8 cellular contexts compared by ENCODE assay signal in genomic region chr2:130390460-130391057, GRCh38. TPM values are rescaled to one million over a fixed set of nuclear protein-coding genes. Genes with fewer than 3 reads are reported as not detected.
DNase-seq lines count a peak whose midpoint lies in the region; ATAC-seq, FAIRE-seq and TF ChIP-seq lines count a peak whose summit lies in the region.

No MANE protein-coding gene starts in this region.

- FAIRE-seq in A549 (lab: Jason Lieb, UNC), result no peak
- no peak for FAIRE-seq in GM12878 (lab: Jason Lieb, UNC)

- 81% methylated on average over 8 of the region's 16 CpGs for WGBS in A549 (ENCODE audit: missing lambda C conversion rate)
- under 1% methylated on average over 14 of the region's 16 CpGs for WGBS in GM12878 (ENCODE audit: insufficient coverage, insufficient replicate concordance, low lambda C conversion rate, missing lambda C conversion rate)

- TF ChIP-seq RAD21 in A549 (conservative IDR thresholded peaks at IDR 0.05 in 1 of 2, IDR thresholded peaks at IDR 0.05 in 1 of 2), result no peak
- no peak for TF ChIP-seq RAD21 in GM12878 (IDR thresholded peaks at IDR 0.05; ENCODE audit: insufficient read depth, low read depth, low read length)

- in situ Hi-C loops in GM12878 (cut with MboI), result no loop called here

- H3K9me3 ChIP-seq in A549 (no peaks in the 10 kb centered on the region), GM12878 (replicated peaks; ENCODE audit: control insufficient read depth, insufficient read depth, low read length) (no peaks in the 10 kb centered on the region)

- intact Hi-C loops in GM12878 (cut with micrococcal nuclease; ENCODE audit: unreplicated experiment), result loop anchor here (2.0 kb wide), 1 partner anchor 18 kb away; no protein-coding TSS in a partner anchor

- POLR2A ChIA-PET in A549 (lab: Yijun Ruan, JAX), result interaction anchor here (0.7 to 1.1 kb wide), 2 partner anchors 17 to 48 kb away, joined by 3 read pairs; partner anchors contain the start of gene IMP4
- POLR2A ChIA-PET in GM12878 (lab: Charles Lee), result interaction anchor here (0.7 to 2.0 kb wide), 7 partner anchors 9 to 48 kb away, joined by 3 to 9 read pairs (median 3); partner anchors contain the start of gene IMP4

- H4K20me1 ChIP-seq in GM12878 (ENCODE audit: control insufficient read depth, insufficient read depth), result no peaks in the 10 kb centered on the region

- ATAC-seq in A549, result peak; percentile 15; a peak in 4 of 6 replicates
- peak; percentile 36 for ATAC-seq in GM19035 (IDR thresholded peaks at IDR 0.05; ENCODE audit: unreplicated experiment)
- ATAC-seq in GM12878, result peak; percentile 23
- ATAC-seq in left lobe of liver, result peak; percentile 9

- H3K36me3 ChIP-seq in GM12878 (ENCODE audit: control insufficient read depth in 2 of 2, insufficient read depth in 2 of 2, low read length in 1 of 2), result no peaks in the 10 kb centered on the region

- TF ChIP-seq EP300 in A549 (IDR thresholded peaks at IDR 0.05) (no peak), GM12878 (IDR thresholded peaks at IDR 0.05; ENCODE audit: borderline replicate concordance in 1 of 2, control insufficient read depth in 1 of 2, low read depth in 2 of 2, low read length in 2 of 2) (no peak)

- no peak for TF ChIP-seq CTCF in A549 (IDR thresholded peaks at IDR 0.05)
- no peak for TF ChIP-seq CTCF in HL-60 (IDR thresholded peaks at IDR 0.05; ENCODE audit: insufficient read depth, low read length)
- TF ChIP-seq CTCF in GM12878 (IDR thresholded peaks at IDR 0.05 in 2 of 3, conservative IDR thresholded peaks at IDR 0.05 in 1 of 3; ENCODE audit: control insufficient read depth in 2 of 3, extremely low read depth in 1 of 3, insufficient read depth in 1 of 3, low read depth in 3 of 3, low read length in 3 of 3), result no peak

- DNase-seq in A549 (ENCODE audit: low read depth in 1 of 2, low spot score in 1 of 2), result no peak
- peak in 1 of 2 experiments; percentile 43 for DNase-seq in HL-60 (ENCODE audit: low read depth in 1 of 2, low spot score in 1 of 2)
- DNase-seq in GM12878 (ENCODE audit: low read depth, low spot score), result no peak
- DNase-seq in left lobe of liver (ENCODE audit: low spot score), result no peak
- DNase-seq in superior temporal gyrus (ENCODE audit: extremely low spot score), result peak; percentile 22
- DNase-seq in iPS-NIHi7 (ENCODE audit: extremely low spot score), result no peak
- no peak for DNase-seq in kidney glomerular epithelial cell (lab: John Stamatoyannopoulos, UW)

- no TSS peak for BruUV-seq in GM12878 (replicated peaks; lab: Mats Ljungman, UMichigan)

- SMC1A ChIA-PET in GM12878 (lab: Charles Lee; ENCODE audit: uncharacterized antibody, unreplicated experiment), result interaction anchor here (1.3 to 4.3 kb wide), 4 partner anchors 13 to 48 kb away, joined by 4 to 25 read pairs (median 10); partner anchors contain the start of gene IMP4

- H3K4me1 ChIP-seq in A549, result peaks cover 16% of the 10 kb centered on the region
- H3K4me1 ChIP-seq in GM12878 (ENCODE audit: control insufficient read depth, insufficient read depth, low read length), result peaks cover 45% of the 10 kb centered on the region

- H3K27ac ChIP-seq in A549, result peak overlapping the region in 1 of 2 experiments; percentile 92; a peak in 3 of 6 replicates
- H3K27ac ChIP-seq in HL-60 (replicated peaks), result peak overlapping the region; percentile 55
- H3K27ac ChIP-seq in GM12878 (ENCODE audit: control insufficient read depth, insufficient read depth), result peak overlapping the region; percentile 64

- RAD21 ChIA-PET in GM12878 (lab: Charles Lee; ENCODE audit: unreplicated experiment), result interaction anchor here (2.0 kb wide), 1 partner anchor 17 kb away, joined by 6 read pairs; no protein-coding TSS in a partner anchor

- peak overlapping the region; percentile 56 for H3K4me3 ChIP-seq in A549
- peak overlapping the region; percentile 65 for H3K4me3 ChIP-seq in HL-60 (replicated peaks; ENCODE audit: insufficient read depth, low read length)
- H3K4me3 ChIP-seq in GM12878, result peak overlapping the region; percentile 79; the same call in 1 of the 2 replicates

- H3K27me3 ChIP-seq in HL-60 (ENCODE audit: insufficient read depth, poor library complexity, severe bottlenecking) (no peaks in the 10 kb centered on the region), GM12878 (replicated peaks in 1 of 2; ENCODE audit: control insufficient read depth in 2 of 2, insufficient read depth in 2 of 2, low read length in 1 of 2) (no peaks in the 10 kb centered on the region)

- peak overlapping the region; percentile 73 for H3K9ac ChIP-seq in GM12878 (ENCODE audit: control insufficient read depth, insufficient read depth, low read length)

- no peaks in the 10 kb centered on the region for H3K79me2 ChIP-seq in GM12878 (ENCODE audit: control insufficient read depth, insufficient read depth, low read length)

- CTCF ChIA-PET in A549 (lab: Yijun Ruan, JAX), result interaction anchor here (1.6 to 4.9 kb wide), 2 partner anchors 17 to 58 kb away, joined by 3 to 35 read pairs; no protein-coding TSS in a partner anchor
- CTCF ChIA-PET in GM12878 (lab: Yijun Ruan, JAX), result interaction anchor here (1.3 to 2.8 kb wide), 3 partner anchors 13 to 58 kb away, joined by 4 to 13 read pairs (median 10); no protein-coding TSS in a partner anchor

- peak overlapping the region; percentile 90 for H2AFZ ChIP-seq in GM12878 (ENCODE audit: control insufficient read depth, low read depth, low read length)

- TF ChIP-seq POLR2A in A549 (IDR thresholded peaks at IDR 0.05; ENCODE audit: low read length), result no peak
- 0 out of 2 replicates have a peak, but pooled peaks have one; percentile 3 for TF ChIP-seq POLR2A in GM12878 (IDR thresholded peaks at IDR 0.05; ENCODE audit: low read depth, low read length)

- peak overlapping the region; percentile 78 for H3K4me2 ChIP-seq in A549
- peak overlapping the region; percentile 96 for H3K4me2 ChIP-seq in GM12878 (ENCODE audit: control insufficient read depth, insufficient read depth)

TF ChIP-seq in A549, 52 proteins besides CTCF, POLR2A, EP300 and RAD21 (continues in another document):
- no peak for TF ChIP-seq JUNB (IDR thresholded peaks at IDR 0.05)
- TF ChIP-seq CHD4 (IDR thresholded peaks at IDR 0.05; ENCODE audit: borderline replicate concordance), result no peak
- TF ChIP-seq RARB (CRISPR knock-in tag; IDR thresholded peaks at IDR 0.05), result no peak
- no peak for TF ChIP-seq TFCP2L1 (CRISPR knock-in tag; IDR thresholded peaks at IDR 0.05)
- no peak for TF ChIP-seq POLR2AphosphoS2 (conservative IDR thresholded peaks at IDR 0.05; ENCODE audit: low read length)

TF ChIP-seq in GM12878, 131 proteins besides CTCF, POLR2A, EP300 and RAD21 (continues in another document):
- TF ChIP-seq CHD1 (IDR thresholded peaks at IDR 0.05; ENCODE audit: low read depth, low read length) (no peak), HDGF (IDR thresholded peaks at IDR 0.05) (0 out of 2 replicates have a peak, but pooled peaks have one; percentile 23)

RNA-seq across cellular contexts. Expression of gene PTPN18, which starts 34.7 kb away (rescaled TPM):
- polyA plus RNA-seq in A549 (2011; rRNA removed) (20.4 and 23.7 TPM in 2 replicates), A549 (2017; fragmentation: RNase III; extraction: RNeasy Plus Mini Kit Qiagen cat#74134 plus additional on column Dnase treatment) (19.6 to 23.1 TPM (median 20.5 TPM) in 3 replicates), GM12878 (2011; rRNA removed) (29.3 and 47.0 TPM in 2 replicates), GM12878 (2014; fragmentation: Illumina TruSeq; extraction: Trizol) (89.9 and 99.8 TPM in 2 replicates), GM12878 (2014; fragmentation: Nextera tagmentation; extraction: Ambion mirVana) (10 to 100 TPM; 14.8 to 17.5 TPM), GM12878 (2014; rRNA removed) (58.4 and 58.8 TPM in 2 replicates), GM12878 (2016; fragmentation: Nextera tagmentation; extraction: Ambion mirVana) (10 to 100 TPM; 43.7 to 45.6 TPM)
- 25.9 and 31.9 TPM in 2 replicates for polyA plus RNA-seq in A549 (2012; cell fraction: cytosol; rRNA removed)
- 106 and 111 TPM in 2 replicates for polyA plus RNA-seq in A549 (2012; cell fraction: nucleus; rRNA removed)
- polyA minus RNA-seq in A549 (2011; rRNA and poly(A)+ RNA removed), result 38.5 and 41.2 TPM in 2 replicates
- total RNA-seq in GM12878 (2013; cell fraction: nucleolus; rRNA removed), result 33.3 and 40.8 TPM in 2 replicates
- total RNA-seq in GM12878 (2014; rRNA removed) (31.4 and 36.9 TPM in 2 replicates), GM12878 (2014; rRNA removed; fragmentation: Illumina TruSeq; extraction: Trizol) (38.5 and 39.8 TPM in 2 replicates), GM12878 (2021) (41.9 and 43.1 TPM in 2 replicates), left lobe of liver (45.6 TPM)
- 26.0 TPM for polyA plus RNA-seq in GM12878 (2011; ENCODE audit: low read depth)
- polyA plus RNA-seq in GM12878 (2011; cell fraction: cytosol; rRNA removed), result 50.1 and 55.8 TPM in 2 replicates
- polyA plus RNA-seq in GM12878 (2011; cell fraction: nucleus; rRNA removed), result 44.1 and 45.8 TPM in 2 replicates
- 37.9 and 44.0 TPM in 2 replicates for polyA plus RNA-seq in GM12878 (2012)
- 22.4 and 27.1 TPM in 2 replicates for polyA minus RNA-seq in GM12878 (2011; rRNA and poly(A)+ RNA removed)
- 13.2 and 13.4 TPM in 2 replicates for polyA minus RNA-seq in GM12878 (2011; cell fraction: cytosol; rRNA and poly(A)+ RNA removed)
- polyA minus RNA-seq in GM12878 (2011; cell fraction: nucleus; rRNA and poly(A)+ RNA removed), result 17.3 and 30.1 TPM in 2 replicates

RNA-seq across cellular contexts. Expression of gene IMP4, which starts 47.9 kb away (rescaled TPM):
- 113 and 118 TPM in 2 replicates for polyA plus RNA-seq in A549 (2011; rRNA removed)
- polyA plus RNA-seq in A549 (2012; cell fraction: cytosol; rRNA removed), result 471 and 473 TPM in 2 replicates
- 569 and 687 TPM in 2 replicates for polyA plus RNA-seq in A549 (2012; cell fraction: nucleus; rRNA removed)
- polyA plus RNA-seq in A549 (2017; fragmentation: RNase III; extraction: RNeasy Plus Mini Kit Qiagen cat#74134 plus additional on column Dnase treatment), result 149 to 178 TPM (median 159 TPM) in 3 replicates
- polyA minus RNA-seq in A549 (2011; rRNA and poly(A)+ RNA removed), result 143 and 144 TPM in 2 replicates
- 66.8 and 77.9 TPM in 2 replicates for total RNA-seq in GM12878 (2013; cell fraction: nucleolus; rRNA removed)
- total RNA-seq in GM12878 (2014; rRNA removed), result 181 and 209 TPM in 2 replicates
- total RNA-seq in GM12878 (2014; rRNA removed; fragmentation: Illumina TruSeq; extraction: Trizol), result 74.9 and 85.3 TPM in 2 replicates
- 166 and 171 TPM in 2 replicates for total RNA-seq in GM12878 (2021)
- 61.6 TPM for polyA plus RNA-seq in GM12878 (2011; ENCODE audit: low read depth)
- polyA plus RNA-seq in GM12878 (2011; rRNA removed), result 78.0 and 162 TPM in 2 replicates
- 306 and 444 TPM in 2 replicates for polyA plus RNA-seq in GM12878 (2011; cell fraction: cytosol; rRNA removed)
- polyA plus RNA-seq in GM12878 (2011; cell fraction: nucleus; rRNA removed), result 402 and 407 TPM in 2 replicates
- 134 and 142 TPM in 2 replicates for polyA plus RNA-seq in GM12878 (2012)
- polyA plus RNA-seq in GM12878 (2014; fragmentation: Illumina TruSeq; extraction: Trizol), result 43.2 and 70.5 TPM in 2 replicates
- 100 to 1,000 TPM in 1 of 2 experiments, 10 to 100 TPM in 1; 41.4 to 100 TPM for polyA plus RNA-seq in GM12878 (2014; fragmentation: Nextera tagmentation; extraction: Ambion mirVana)
- polyA plus RNA-seq in GM12878 (2014; rRNA removed), result 242 and 273 TPM in 2 replicates
- 100 to 1,000 TPM; 183 to 206 TPM for polyA plus RNA-seq in GM12878 (2016; fragmentation: Nextera tagmentation; extraction: Ambion mirVana)
- polyA minus RNA-seq in GM12878 (2011; rRNA and poly(A)+ RNA removed), result 132 and 174 TPM in 2 replicates
- polyA minus RNA-seq in GM12878 (2011; cell fraction: cytosol; rRNA and poly(A)+ RNA removed), result 64.4 and 65.1 TPM in 2 replicates
- polyA minus RNA-seq in GM12878 (2011; cell fraction: nucleus; rRNA and poly(A)+ RNA removed), result 89.7 and 141 TPM in 2 replicates
- total RNA-seq in left lobe of liver, result 69.5 TPM

Comparison
In these comparisons a context has a peak if more than half of its experiments do, and no peak if none do; other contexts are left out.
1. Of the 24 proteins assayed by ChIP-seq in both GM12878 and A549: peak only in GM12878: POLR2A; only in A549: none; in both: none; in neither: 23.